In genomic region chr6:41545703-41546474, GRCh38 we compare ENCODE assay signal across 8 cellular contexts. TPM values are rescaled to one million over a fixed set of nuclear protein-coding genes. Genes with fewer than 3 reads are reported as not detected.
DNase-seq lines count a peak whose midpoint lies in the region; TF ChIP-seq lines count a peak whose summit lies in the region.

A gene with protein sequence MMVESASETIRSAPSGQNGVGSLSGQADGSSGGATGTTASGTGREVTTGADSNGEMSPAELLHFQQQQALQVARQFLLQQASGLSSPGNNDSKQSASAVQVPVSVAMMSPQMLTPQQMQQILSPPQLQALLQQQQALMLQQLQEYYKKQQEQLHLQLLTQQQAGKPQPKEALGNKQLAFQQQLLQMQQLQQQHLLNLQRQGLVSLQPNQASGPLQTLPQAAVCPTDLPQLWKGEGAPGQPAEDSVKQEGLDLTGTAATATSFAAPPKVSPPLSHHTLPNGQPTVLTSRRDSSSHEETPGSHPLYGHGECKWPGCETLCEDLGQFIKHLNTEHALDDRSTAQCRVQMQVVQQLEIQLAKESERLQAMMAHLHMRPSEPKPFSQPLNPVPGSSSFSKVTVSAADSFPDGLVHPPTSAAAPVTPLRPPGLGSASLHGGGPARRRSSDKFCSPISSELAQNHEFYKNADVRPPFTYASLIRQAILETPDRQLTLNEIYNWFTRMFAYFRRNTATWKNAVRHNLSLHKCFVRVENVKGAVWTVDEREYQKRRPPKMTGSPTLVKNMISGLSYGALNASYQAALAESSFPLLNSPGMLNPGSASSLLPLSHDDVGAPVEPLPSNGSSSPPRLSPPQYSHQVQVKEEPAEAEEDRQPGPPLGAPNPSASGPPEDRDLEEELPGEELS (plus strand): TSS chr6:41546381. CDS start chr6:41565761, 19,380 bp downstream.

- WGBS in thymus = under 1% methylated on average over 61 of the region's 61 CpGs

- H3K4me1 ChIP-seq in osteoblast (ENCODE audit: insufficient read depth, low read length) = peaks cover 16% of the 10 kb centered on the region
- peaks cover 21% of the 10 kb centered on the region for H3K4me1 ChIP-seq in thymus (ENCODE audit: control insufficient read depth, insufficient read depth, low read length)

- H3K27me3 ChIP-seq in GM06990 (replicated peaks; ENCODE audit: control insufficient read depth, insufficient read depth, low read length) = no peaks in the 10 kb centered on the region
- peaks cover 9% of the 10 kb centered on the region for H3K27me3 ChIP-seq in osteoblast (ENCODE audit: insufficient read depth, low read length)
- H3K27me3 ChIP-seq in thymus (ENCODE audit: control insufficient read depth, insufficient read depth) = peaks cover 30% of the 10 kb centered on the region

- TF ChIP-seq POLR2A in NB4 (IDR thresholded peaks at IDR 0.05; ENCODE audit: extremely low read depth, insufficient read length) = no peak

- H3K4me3 ChIP-seq in GM06990 (replicated peaks; ENCODE audit: low read depth, low read length) (peak within 1 kb of the TSS; percentile 97), NB4 (ENCODE audit: low read depth, low read length) (peak within 1 kb of the TSS; percentile 82), SK-N-MC (peak within 1 kb of the TSS; percentile 91), osteoblast (ENCODE audit: insufficient read depth, low read length) (peak within 1 kb of the TSS; percentile 81), thymus (ENCODE audit: low read length) (peak within 1 kb of the TSS; percentile 99)

- peak within 1 kb of the TSS; percentile 95 for H3K4me3 Mint-ChIP-seq in HFFc6

- peaks cover 4% of the 10 kb centered on the region for H3K27me3 Mint-ChIP-seq in HFFc6 (ENCODE audit: insufficient read depth)

- DNase-seq in GM06990 (ENCODE audit: extremely low read depth, insufficient read length) = peak; percentile 91
- peak; percentile 92 for DNase-seq in HFFc6
- peak; percentile 97 for DNase-seq in NB4 (ENCODE audit: low read depth)
- DNase-seq in SK-N-MC (ENCODE audit: low read depth, low spot score) = peak; percentile 76
- DNase-seq in activated naive CD4-positive, alpha-beta T cell treated with anti-CD3 and anti-CD28 coated beads, Interleukin-2, amount 50 U/mL, for 16 hours = peak; percentile 86
- peak; percentile 95 for DNase-seq in glomerular visceral epithelial cell (ENCODE audit: extremely low spot score)
- DNase-seq in osteoblast (ENCODE audit: insufficient read length, low spot score, missing footprints) = peak; percentile 99

- H2AFZ ChIP-seq in osteoblast (ENCODE audit: low read length) = peak within 1 kb of the TSS; percentile 95

- peaks cover 16% of the 10 kb centered on the region for H3K79me2 ChIP-seq in osteoblast (ENCODE audit: insufficient read depth, low read length)

- H3K4me2 ChIP-seq in osteoblast (ENCODE audit: insufficient read depth, low read length) = peak within 1 kb of the TSS; percentile 95

- no peaks in the 10 kb centered on the region for H3K9me3 Mint-ChIP-seq in HFFc6

- H4K20me1 ChIP-seq in osteoblast (ENCODE audit: insufficient read depth, low read length) = peaks cover 30% of the 10 kb centered on the region

- H3K4me1 Mint-ChIP-seq in HFFc6 (ENCODE audit: low read depth) = peaks cover 14% of the 10 kb centered on the region

- peak within 1 kb of the TSS; percentile 75 for H3K9ac ChIP-seq in SK-N-MC (ENCODE audit: insufficient read length)

- H3K36me3 Mint-ChIP-seq in HFFc6 (ENCODE audit: low read depth) = no peaks in the 10 kb centered on the region

- H3K27ac ChIP-seq in SK-N-MC (no peak within 1 kb of the TSS; the same call in 1 of the 2 replicates), osteoblast (ENCODE audit: low read depth, low read length) (no peak within 1 kb of the TSS), thymus (ENCODE audit: low read depth) (peak within 1 kb of the TSS; percentile 65)

- no peaks in the 10 kb centered on the region for H3K9me3 ChIP-seq in SK-N-MC (ENCODE audit: low read depth, low read length)
- H3K9me3 ChIP-seq in osteoblast (ENCODE audit: low read depth, low read length) = no peaks in the 10 kb centered on the region
- H3K9me3 ChIP-seq in thymus (ENCODE audit: control insufficient read depth) = no peaks in the 10 kb centered on the region

- peaks cover under 1% of the 10 kb centered on the region; the same call in 1 of the 2 replicates for H3K36me3 ChIP-seq in GM06990 (ENCODE audit: control insufficient read depth, insufficient read depth, low read length)
- H3K36me3 ChIP-seq in SK-N-MC (ENCODE audit: insufficient read depth, low read length) = peaks cover 2% of the 10 kb centered on the region; the same call in 1 of the 2 replicates
- H3K36me3 ChIP-seq in osteoblast (ENCODE audit: insufficient read depth, low read length) = no peaks in the 10 kb centered on the region
- peaks cover 1% of the 10 kb centered on the region for H3K36me3 ChIP-seq in thymus (ENCODE audit: control insufficient read depth, insufficient read depth)

- TF ChIP-seq CTCF in GM06990 (IDR thresholded peaks at IDR 0.05; ENCODE audit: insufficient read depth, low read length, poor library complexity, severe bottlenecking) = no peak
- TF ChIP-seq CTCF in HFFc6 (IDR thresholded peaks at IDR 0.05) = no peak
- TF ChIP-seq CTCF in NB4 (IDR thresholded peaks at IDR 0.05; ENCODE audit: low read depth, low read length) = no peak
- no peak for TF ChIP-seq CTCF in osteoblast (IDR thresholded peaks at IDR 0.05; ENCODE audit: extremely low read depth, low read depth, low read length)

- peak within 1 kb of the TSS; percentile 33 for H3K27ac Mint-ChIP-seq in HFFc6

RNA-seq across cellular contexts. Expression of the gene that starts here (rescaled TPM):
- 10 to 100 TPM; 17.9 to 24.4 (median 24.0) TPM for total RNA-seq in HFFc6 (2021; fragmentation: NEBNext Ultra II Directional; extraction: Animal tissue kit (Norgen Biotek cat#: 25700))
- total RNA-seq in osteoblast = 2.9 and 3.3 TPM in 2 replicates
- 15.0 TPM for polyA plus RNA-seq in thymus
